In the genomic region with DNA sequence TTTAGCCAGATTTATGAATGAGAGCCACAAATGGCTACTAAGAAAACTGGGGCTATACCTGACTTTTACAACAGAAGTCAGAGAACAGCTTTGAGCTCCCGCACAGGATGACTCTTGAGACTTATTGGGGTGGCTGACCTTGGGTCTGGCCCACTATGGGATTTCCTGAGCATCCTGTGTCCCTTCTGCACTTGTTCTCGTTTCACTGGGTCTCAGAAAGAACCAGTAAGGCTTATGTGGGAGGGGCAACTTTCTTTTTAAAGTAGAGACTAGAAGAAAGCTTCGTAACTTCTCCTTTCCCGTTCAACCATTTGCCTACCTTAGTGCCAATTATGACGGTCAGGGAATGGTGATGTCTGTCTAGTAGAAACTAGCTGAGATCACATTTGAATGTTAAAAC, we compare ENCODE assay signal across 1 cellular context.
TF ChIP-seq lines count a peak whose summit lies in the region.

No MANE protein-coding gene starts in this region.

TF ChIP-seq in GM12878, 131 proteins besides CTCF, POLR2A, EP300 and RAD21:
- TF ChIP-seq RCOR1 (conservative IDR thresholded peaks at IDR 0.05; ENCODE audit: low read depth, low read length) (no peak), ASH2L (IDR thresholded peaks at IDR 0.05; ENCODE audit: borderline replicate concordance, low read depth) (no peak), LARP7 (IDR thresholded peaks at IDR 0.05) (no peak)
- TF ChIP-seq, protein P1, sequence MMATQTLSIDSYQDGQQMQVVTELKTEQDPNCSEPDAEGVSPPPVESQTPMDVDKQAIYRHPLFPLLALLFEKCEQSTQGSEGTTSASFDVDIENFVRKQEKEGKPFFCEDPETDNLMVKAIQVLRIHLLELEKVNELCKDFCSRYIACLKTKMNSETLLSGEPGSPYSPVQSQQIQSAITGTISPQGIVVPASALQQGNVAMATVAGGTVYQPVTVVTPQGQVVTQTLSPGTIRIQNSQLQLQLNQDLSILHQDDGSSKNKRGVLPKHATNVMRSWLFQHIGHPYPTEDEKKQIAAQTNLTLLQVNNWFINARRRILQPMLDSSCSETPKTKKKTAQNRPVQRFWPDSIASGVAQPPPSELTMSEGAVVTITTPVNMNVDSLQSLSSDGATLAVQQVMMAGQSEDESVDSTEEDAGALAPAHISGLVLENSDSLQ (IDR thresholded peaks at IDR 0.05) = peak; percentile 89
- TF ChIP-seq, protein P2, sequence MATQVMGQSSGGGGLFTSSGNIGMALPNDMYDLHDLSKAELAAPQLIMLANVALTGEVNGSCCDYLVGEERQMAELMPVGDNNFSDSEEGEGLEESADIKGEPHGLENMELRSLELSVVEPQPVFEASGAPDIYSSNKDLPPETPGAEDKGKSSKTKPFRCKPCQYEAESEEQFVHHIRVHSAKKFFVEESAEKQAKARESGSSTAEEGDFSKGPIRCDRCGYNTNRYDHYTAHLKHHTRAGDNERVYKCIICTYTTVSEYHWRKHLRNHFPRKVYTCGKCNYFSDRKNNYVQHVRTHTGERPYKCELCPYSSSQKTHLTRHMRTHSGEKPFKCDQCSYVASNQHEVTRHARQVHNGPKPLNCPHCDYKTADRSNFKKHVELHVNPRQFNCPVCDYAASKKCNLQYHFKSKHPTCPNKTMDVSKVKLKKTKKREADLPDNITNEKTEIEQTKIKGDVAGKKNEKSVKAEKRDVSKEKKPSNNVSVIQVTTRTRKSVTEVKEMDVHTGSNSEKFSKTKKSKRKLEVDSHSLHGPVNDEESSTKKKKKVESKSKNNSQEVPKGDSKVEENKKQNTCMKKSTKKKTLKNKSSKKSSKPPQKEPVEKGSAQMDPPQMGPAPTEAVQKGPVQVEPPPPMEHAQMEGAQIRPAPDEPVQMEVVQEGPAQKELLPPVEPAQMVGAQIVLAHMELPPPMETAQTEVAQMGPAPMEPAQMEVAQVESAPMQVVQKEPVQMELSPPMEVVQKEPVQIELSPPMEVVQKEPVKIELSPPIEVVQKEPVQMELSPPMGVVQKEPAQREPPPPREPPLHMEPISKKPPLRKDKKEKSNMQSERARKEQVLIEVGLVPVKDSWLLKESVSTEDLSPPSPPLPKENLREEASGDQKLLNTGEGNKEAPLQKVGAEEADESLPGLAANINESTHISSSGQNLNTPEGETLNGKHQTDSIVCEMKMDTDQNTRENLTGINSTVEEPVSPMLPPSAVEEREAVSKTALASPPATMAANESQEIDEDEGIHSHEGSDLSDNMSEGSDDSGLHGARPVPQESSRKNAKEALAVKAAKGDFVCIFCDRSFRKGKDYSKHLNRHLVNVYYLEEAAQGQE (IDR thresholded peaks at IDR 0.05; ENCODE audit: low read depth, low read length) = no peak
- TF ChIP-seq, protein P3, sequence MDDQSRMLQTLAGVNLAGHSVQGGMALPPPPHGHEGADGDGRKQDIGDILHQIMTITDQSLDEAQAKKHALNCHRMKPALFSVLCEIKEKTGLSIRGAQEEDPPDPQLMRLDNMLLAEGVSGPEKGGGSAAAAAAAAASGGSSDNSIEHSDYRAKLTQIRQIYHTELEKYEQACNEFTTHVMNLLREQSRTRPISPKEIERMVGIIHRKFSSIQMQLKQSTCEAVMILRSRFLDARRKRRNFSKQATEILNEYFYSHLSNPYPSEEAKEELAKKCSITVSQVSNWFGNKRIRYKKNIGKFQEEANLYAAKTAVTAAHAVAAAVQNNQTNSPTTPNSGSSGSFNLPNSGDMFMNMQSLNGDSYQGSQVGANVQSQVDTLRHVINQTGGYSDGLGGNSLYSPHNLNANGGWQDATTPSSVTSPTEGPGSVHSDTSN (IDR thresholded peaks at IDR 0.05; ENCODE audit: insufficient replicate concordance, low read depth, low read length) = peak; percentile 67
- TF ChIP-seq, protein P4, sequence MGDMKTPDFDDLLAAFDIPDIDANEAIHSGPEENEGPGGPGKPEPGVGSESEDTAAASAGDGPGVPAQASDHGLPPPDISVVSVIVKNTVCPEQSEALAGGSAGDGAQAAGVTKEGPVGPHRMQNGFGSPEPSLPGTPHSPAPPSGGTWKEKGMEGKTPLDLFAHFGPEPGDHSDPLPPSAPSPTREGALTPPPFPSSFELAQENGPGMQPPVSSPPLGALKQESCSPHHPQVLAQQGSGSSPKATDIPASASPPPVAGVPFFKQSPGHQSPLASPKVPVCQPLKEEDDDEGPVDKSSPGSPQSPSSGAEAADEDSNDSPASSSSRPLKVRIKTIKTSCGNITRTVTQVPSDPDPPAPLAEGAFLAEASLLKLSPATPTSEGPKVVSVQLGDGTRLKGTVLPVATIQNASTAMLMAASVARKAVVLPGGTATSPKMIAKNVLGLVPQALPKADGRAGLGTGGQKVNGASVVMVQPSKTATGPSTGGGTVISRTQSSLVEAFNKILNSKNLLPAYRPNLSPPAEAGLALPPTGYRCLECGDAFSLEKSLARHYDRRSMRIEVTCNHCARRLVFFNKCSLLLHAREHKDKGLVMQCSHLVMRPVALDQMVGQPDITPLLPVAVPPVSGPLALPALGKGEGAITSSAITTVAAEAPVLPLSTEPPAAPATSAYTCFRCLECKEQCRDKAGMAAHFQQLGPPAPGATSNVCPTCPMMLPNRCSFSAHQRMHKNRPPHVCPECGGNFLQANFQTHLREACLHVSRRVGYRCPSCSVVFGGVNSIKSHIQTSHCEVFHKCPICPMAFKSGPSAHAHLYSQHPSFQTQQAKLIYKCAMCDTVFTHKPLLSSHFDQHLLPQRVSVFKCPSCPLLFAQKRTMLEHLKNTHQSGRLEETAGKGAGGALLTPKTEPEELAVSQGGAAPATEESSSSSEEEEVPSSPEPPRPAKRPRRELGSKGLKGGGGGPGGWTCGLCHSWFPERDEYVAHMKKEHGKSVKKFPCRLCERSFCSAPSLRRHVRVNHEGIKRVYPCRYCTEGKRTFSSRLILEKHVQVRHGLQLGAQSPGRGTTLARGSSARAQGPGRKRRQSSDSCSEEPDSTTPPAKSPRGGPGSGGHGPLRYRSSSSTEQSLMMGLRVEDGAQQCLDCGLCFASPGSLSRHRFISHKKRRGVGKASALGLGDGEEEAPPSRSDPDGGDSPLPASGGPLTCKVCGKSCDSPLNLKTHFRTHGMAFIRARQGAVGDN (IDR thresholded peaks at IDR 0.05) = 0 out of 2 replicates have a peak, but pooled peaks have one; percentile 4
